In genomic region chr2:16508061-16508851, GRCh38 we compare ENCODE assay signal across 9 cellular contexts.
DNase-seq lines count a peak whose midpoint lies in the region; ATAC-seq and TF ChIP-seq lines count a peak whose summit lies in the region.
"Had no signal": no experiment of that assay in that cellular context is flagged by ENCODE, and none has a peak within 500 bp of the region (broad histone marks: within the 10 kb centered on the region; RNA-seq: fewer than 3 reads in every experiment).

No MANE protein-coding gene starts in this region.

- no peaks in the 10 kb centered on the region for H3K36me3 ChIP-seq in thoracic aorta

- ATAC-seq in activated CD8-positive, alpha-beta memory T cell treated with anti-CD3 and anti-CD28 coated beads, Interleukin-2, amount 10 ng/mL, durations not matched to agents 7 days and 5 days: peak; percentile 16
- no peak for ATAC-seq in thoracic aorta (ENCODE audit: insufficient number of reproducible peaks, low FRiP score, low read depth)
- no peak for ATAC-seq in GM21717 (IDR thresholded peaks at IDR 0.05; ENCODE audit: unreplicated experiment)

- CTCF ChIA-PET in activated CD8-positive, alpha-beta memory T cell treated with anti-CD3 and anti-CD28 coated beads, Interleukin-2, amount 10 ng/mL, durations not matched to agents 7 days and 5 days (lab: Charles Lee): interaction anchor here (0.8 kb wide), 1 partner anchor 569 kb away, joined by 3 read pairs; no protein-coding TSS in a partner anchor

- no peaks in the 10 kb centered on the region for H3K4me1 Mint-ChIP-seq in activated CD8-positive, alpha-beta memory T cell treated with anti-CD3 and anti-CD28 coated beads, Interleukin-2, amount 10 ng/mL, durations not matched to agents 7 days and 5 days
- H3K4me1 Mint-ChIP-seq: activated naive CD4-positive, alpha-beta T cell treated with anti-CD3 and anti-CD28 coated beads, Interleukin-2, amount 50 U/mL, for 24 hours had no signal

- H3K4me1 ChIP-seq in thoracic aorta (ENCODE audit: control insufficient read depth in 1 of 2, low read depth in 2 of 2): peaks cover 0 to 7% of the 10 kb centered on the region in 2 donors

- H3K4me3 Mint-ChIP-seq in activated CD8-positive, alpha-beta memory T cell treated with anti-CD3 and anti-CD28 coated beads, Interleukin-2, amount 10 ng/mL, durations not matched to agents 7 days and 5 days: no peak overlapping the region
- H3K4me3 Mint-ChIP-seq: activated naive CD4-positive, alpha-beta T cell treated with anti-CD3 and anti-CD28 coated beads, Interleukin-2, amount 50 U/mL, for 24 hours had no signal

- peaks cover 12% of the 10 kb centered on the region for H3K27me3 Mint-ChIP-seq in activated CD8-positive, alpha-beta memory T cell treated with anti-CD3 and anti-CD28 coated beads, Interleukin-2, amount 10 ng/mL, durations not matched to agents 7 days and 5 days

- no peaks in the 10 kb centered on the region for H3K9me3 ChIP-seq in thoracic aorta

- H3K27ac ChIP-seq in thoracic aorta: no peak overlapping the region

- TF ChIP-seq CTCF in cardiac fibroblast (IDR thresholded peaks at IDR 0.05; ENCODE audit: low read depth, low read length) (peak; percentile 27), thoracic aorta (IDR thresholded peaks at IDR 0.05) (peak; percentile 39)

- H3K27me3 ChIP-seq in thoracic aorta (replicated peaks; ENCODE audit: insufficient read depth): no peaks in the 10 kb centered on the region

- no peaks in the 10 kb centered on the region for H3K36me3 Mint-ChIP-seq in activated CD8-positive, alpha-beta memory T cell treated with anti-CD3 and anti-CD28 coated beads, Interleukin-2, amount 10 ng/mL, durations not matched to agents 7 days and 5 days
- H3K36me3 Mint-ChIP-seq: activated naive CD4-positive, alpha-beta T cell treated with anti-CD3 and anti-CD28 coated beads, Interleukin-2, amount 50 U/mL, for 24 hours had no signal

- H3K9me3 Mint-ChIP-seq in activated CD8-positive, alpha-beta memory T cell treated with anti-CD3 and anti-CD28 coated beads, Interleukin-2, amount 10 ng/mL, durations not matched to agents 7 days and 5 days (ENCODE audit: low read depth): no peaks in the 10 kb centered on the region
- H3K9me3 Mint-ChIP-seq: activated naive CD4-positive, alpha-beta T cell treated with anti-CD3 and anti-CD28 coated beads, Interleukin-2, amount 50 U/mL, for 24 hours had no signal

- H3K4me3 ChIP-seq in cardiac fibroblast (replicated peaks in 1 of 2; ENCODE audit: low read depth in 2 of 2, low read length in 2 of 2): no peak overlapping the region
- H3K4me3 ChIP-seq in thoracic aorta: peak overlapping the region; percentile 60

- no peak overlapping the region for H3K27ac Mint-ChIP-seq in activated CD8-positive, alpha-beta memory T cell treated with anti-CD3 and anti-CD28 coated beads, Interleukin-2, amount 10 ng/mL, durations not matched to agents 7 days and 5 days
- H3K27ac Mint-ChIP-seq: activated naive CD4-positive, alpha-beta T cell treated with anti-CD3 and anti-CD28 coated beads, Interleukin-2, amount 50 U/mL, for 24 hours had no signal

- DNase-seq in activated CD8-positive, alpha-beta memory T cell treated with anti-CD3 and anti-CD28 coated beads, Interleukin-2, amount 10 ng/mL, durations not matched to agents 7 days and 5 days: no peak
- DNase-seq in activated CD8-positive, alpha-beta memory T cell treated with anti-CD3 and anti-CD28 coated beads, Interleukin-2, amount 50 U/mL, for 4 hours: no peak
- DNase-seq in NCI-H2171 treated with DMSO at 0.1 percent for 48 hours (lab: John Stamatoyannopoulos, UW) (peak; percentile 12), cardiac fibroblast (ENCODE audit: low read depth in 2 of 2) (peak; percentile 10 to 24), left kidney (ENCODE audit: low read depth, low spot score) (peak; percentile 90), thoracic aorta (ENCODE audit: low spot score) (no peak), KG1 (lab: John Stamatoyannopoulos, UW) (no peak)

Comparison
In these comparisons a context has a peak if more than half of its experiments do, and no peak if none do; other contexts are left out.
1. DNase-seq: peak in NCI-H2171 treated with DMSO at 0.1 percent for 48 hours (single experiment), cardiac fibroblast (2 of 2) and left kidney (single experiment); none in activated CD8-positive, alpha-beta memory T cell treated with anti-CD3 and anti-CD28 coated beads, Interleukin-2, amount 10 ng/mL, durations not matched to agents 7 days and 5 days (single experiment), activated CD8-positive, alpha-beta memory T cell treated with anti-CD3 and anti-CD28 coated beads, Interleukin-2, amount 50 U/mL, for 4 hours (single experiment), thoracic aorta (single experiment) and KG1 (single experiment).